In the genomic region with DNA sequence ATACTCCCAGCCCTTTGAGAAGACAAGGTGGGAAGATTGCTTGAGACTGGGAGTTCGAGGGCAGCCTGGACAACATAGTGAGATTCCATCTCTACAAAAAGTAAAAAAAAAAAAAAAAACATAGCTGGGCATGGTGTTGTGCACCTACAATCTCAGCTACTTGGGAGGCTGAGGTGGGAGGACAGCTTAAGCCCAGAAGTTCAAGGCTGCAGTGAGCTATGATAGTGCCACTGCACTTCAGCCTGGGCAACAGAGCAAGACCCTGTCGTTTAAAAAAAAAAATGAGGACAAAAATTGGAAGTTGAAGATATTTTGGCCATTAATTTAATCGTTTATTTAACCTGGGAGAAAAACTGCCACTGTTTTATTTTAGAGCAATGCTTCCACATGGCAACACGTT, we compare ENCODE assay signal across 11 cellular contexts. TPM values are rescaled to one million over a fixed set of nuclear protein-coding genes. Genes with fewer than 3 reads are reported as not detected.
DNase-seq lines count a peak whose midpoint lies in the region; ATAC-seq, FAIRE-seq and TF ChIP-seq lines count a peak whose summit lies in the region.
"Had no signal": no experiment of that assay in that cellular context is flagged by ENCODE, and none has a peak within 500 bp of the region (broad histone marks: within the 10 kb centered on the region; RNA-seq: fewer than 3 reads in every experiment).

No MANE protein-coding gene starts in this region.

- TF ChIP-seq POLR2A in stomach (IDR thresholded peaks at IDR 0.05), result no peak

- dilution Hi-C loops in keratinocyte (cut with MboI; ENCODE audit: extremely low pct_ligation_motif_present, low sequenced_read_pairs), result no loop called here

- peak overlapping the region; percentile 67 for H3K27ac ChIP-seq in keratinocyte (ENCODE audit: control insufficient read depth, insufficient read depth, low read length)
- peak overlapping the region in 1 of 5 donors; percentile 94 for H3K27ac ChIP-seq in stomach
- no peak overlapping the region for H3K27ac ChIP-seq in foreskin keratinocyte

- peaks cover 6 to 24% of the 10 kb centered on the region in 2 experiments for H3K36me3 ChIP-seq in keratinocyte (ENCODE audit: control insufficient read depth in 2 of 2, extremely low read depth in 1 of 2, insufficient read depth in 2 of 2, low read length in 2 of 2)
- H3K36me3 ChIP-seq in stomach, result peaks cover 0 to 14% (median 0%) of the 10 kb centered on the region in 4 donors

- H3K4me3 ChIP-seq in keratinocyte (ENCODE audit: control insufficient read depth in 2 of 3, extremely low read depth in 1 of 3, insufficient read depth in 2 of 3, low read depth in 1 of 3, low read length in 3 of 3) (peak overlapping the region; percentile 86 to 95 (median 91)), stomach (peak overlapping the region; percentile 98 to 100 (median 100))

- peaks cover 53% of the 10 kb centered on the region for H3K79me2 ChIP-seq in keratinocyte (ENCODE audit: control insufficient read depth, insufficient read depth, low read length)

- peak overlapping the region; percentile 82 for H3K9ac ChIP-seq in keratinocyte (ENCODE audit: control insufficient read depth, extremely low read depth, insufficient read depth, low read length)

- peak overlapping the region; percentile 81 for H3K4me3 Mint-ChIP-seq in activated CD8-positive, alpha-beta memory T cell treated with anti-CD3 and anti-CD28 coated beads, Interleukin-2, amount 10 ng/mL, durations not matched to agents 7 days and 5 days
- peak overlapping the region; percentile 94 for H3K4me3 Mint-ChIP-seq in activated naive CD8-positive, alpha-beta T cell

- no peaks in the 10 kb centered on the region for H3K27me3 Mint-ChIP-seq in activated CD8-positive, alpha-beta memory T cell treated with anti-CD3 and anti-CD28 coated beads, Interleukin-2, amount 10 ng/mL, durations not matched to agents 7 days and 5 days
- no peaks in the 10 kb centered on the region for H3K27me3 Mint-ChIP-seq in activated naive CD8-positive, alpha-beta T cell

- H2AFZ ChIP-seq in keratinocyte (ENCODE audit: control insufficient read depth, low read length), result no peak overlapping the region

- H3K9me1 ChIP-seq in keratinocyte (ENCODE audit: control insufficient read depth, extremely low read depth, insufficient read depth, low read length), result peaks cover 3% of the 10 kb centered on the region

- H3K4me1 Mint-ChIP-seq in activated CD8-positive, alpha-beta memory T cell treated with anti-CD3 and anti-CD28 coated beads, Interleukin-2, amount 10 ng/mL, durations not matched to agents 7 days and 5 days, result peaks cover 57% of the 10 kb centered on the region
- H3K4me1 Mint-ChIP-seq in activated naive CD8-positive, alpha-beta T cell (ENCODE audit: low read depth), result peaks cover 50% of the 10 kb centered on the region

- WGBS in stomach, 5 donors, result 61 to 73% (median 66%) methylated on average over 4 of the region's 4 CpGs

- CTCF ChIA-PET in activated CD8-positive, alpha-beta memory T cell treated with anti-CD3 and anti-CD28 coated beads, Interleukin-2, amount 10 ng/mL, durations not matched to agents 7 days and 5 days (lab: Charles Lee), result interaction anchor here (0.7 to 2.8 kb wide), 5 partner anchors 9 to 210 kb away, joined by 3 to 21 read pairs (median 7); no protein-coding TSS in a partner anchor

- H3K27ac Mint-ChIP-seq in activated CD8-positive, alpha-beta memory T cell treated with anti-CD3 and anti-CD28 coated beads, Interleukin-2, amount 10 ng/mL, durations not matched to agents 7 days and 5 days, result no peak overlapping the region
- peak overlapping the region; percentile 51 for H3K27ac Mint-ChIP-seq in activated naive CD8-positive, alpha-beta T cell

- H3K36me3 Mint-ChIP-seq in activated CD8-positive, alpha-beta memory T cell treated with anti-CD3 and anti-CD28 coated beads, Interleukin-2, amount 10 ng/mL, durations not matched to agents 7 days and 5 days, result peaks cover 12% of the 10 kb centered on the region
- H3K36me3 Mint-ChIP-seq in activated naive CD8-positive, alpha-beta T cell, result peaks cover 11% of the 10 kb centered on the region

- no peak for ATAC-seq in activated CD8-positive, alpha-beta memory T cell treated with anti-CD3 and anti-CD28 coated beads, Interleukin-2, amount 10 ng/mL, durations not matched to agents 7 days and 5 days
- ATAC-seq in foreskin keratinocyte, result no peak
- ATAC-seq in GM21723 (IDR thresholded peaks at IDR 0.05; ENCODE audit: unreplicated experiment), result no peak

- no peak for DNase-seq in activated CD8-positive, alpha-beta memory T cell treated with anti-CD3 and anti-CD28 coated beads, Interleukin-2, amount 10 ng/mL, durations not matched to agents 7 days and 5 days
- no peak for DNase-seq in activated CD8-positive, alpha-beta memory T cell treated with anti-CD3 and anti-CD28 coated beads, Interleukin-2, amount 50 U/mL, for 48 hours
- DNase-seq in keratinocyte (ENCODE audit: low read depth, low spot score) (no peak), stomach (no peak), foreskin keratinocyte (no peak)
- no peak for DNase-seq in stimulated activated CD4-positive, alpha-beta T cell treated with anti-CD3 and anti-CD28 coated beads, Interleukin-4, amount 100 ng/mL, for 4 hours
- DNase-seq: C1 segment of cervical spinal cord, caudate nucleus, NCI-H510A treated with DMSO at 0.1 percent for 48 hours had no signal

- H4K20me1 ChIP-seq in keratinocyte (ENCODE audit: control insufficient read depth, extremely low read depth, insufficient read depth, low read length), result peaks cover 11% of the 10 kb centered on the region

- peaks cover 26% of the 10 kb centered on the region for H3K4me1 ChIP-seq in keratinocyte (ENCODE audit: control insufficient read depth, extremely low read depth, insufficient read depth, low read length)
- H3K4me1 ChIP-seq in stomach, result peaks cover 15 to 40% (median 28%) of the 10 kb centered on the region in 4 donors
- peaks cover 12% of the 10 kb centered on the region for H3K4me1 ChIP-seq in foreskin keratinocyte

- H3K4me2 ChIP-seq in keratinocyte (ENCODE audit: control insufficient read depth, extremely low read depth, insufficient read depth, low read depth, low read length), result peak overlapping the region; percentile 97

- intact Hi-C loops in stomach (cut with DNase I; ENCODE audit: low total_unique reads), result loop anchor here (10.0 kb wide), 1 partner anchor 213 kb away; no protein-coding TSS in a partner anchor

- TF ChIP-seq EP300 in stomach (IDR thresholded peaks at IDR 0.05), result no peak

- no peak for FAIRE-seq in keratinocyte (lab: Jason Lieb, UNC)

- no peaks in the 10 kb centered on the region for H3K9me3 Mint-ChIP-seq in activated CD8-positive, alpha-beta memory T cell treated with anti-CD3 and anti-CD28 coated beads, Interleukin-2, amount 10 ng/mL, durations not matched to agents 7 days and 5 days (ENCODE audit: low read depth)
- H3K9me3 Mint-ChIP-seq in activated naive CD8-positive, alpha-beta T cell (ENCODE audit: low read depth), result no peaks in the 10 kb centered on the region

- H3K9me3 ChIP-seq in keratinocyte (ENCODE audit: control insufficient read depth, low read depth, low read length), result no peaks in the 10 kb centered on the region
- H3K9me3 ChIP-seq in stomach, result no peaks in the 10 kb centered on the region

- H3K27me3 ChIP-seq in keratinocyte (ENCODE audit: control insufficient read depth, extremely low read depth, insufficient read depth, low read length), result no peaks in the 10 kb centered on the region
- peaks cover 0 to 6% (median 0%) of the 10 kb centered on the region in 3 donors for H3K27me3 ChIP-seq in stomach
- no peaks in the 10 kb centered on the region for H3K27me3 ChIP-seq in foreskin keratinocyte

- TF ChIP-seq CTCF in keratinocyte (optimal IDR thresholded peaks at IDR 0.05 in 1 of 3, IDR thresholded peaks at IDR 0.05 in 1 of 3, conservative IDR thresholded peaks at IDR 0.05 in 1 of 3; ENCODE audit: extremely low read depth in 1 of 3, insufficient read depth in 2 of 3, low read length in 3 of 3), result no peak
- no peak for TF ChIP-seq CTCF in stomach (IDR thresholded peaks at IDR 0.05)
- TF ChIP-seq CTCF in foreskin keratinocyte (conservative IDR thresholded peaks at IDR 0.05), result no peak

RNA-seq across cellular contexts. Expression of a gene that starts 1.1 kb away (rescaled TPM):
- 10 to 100 TPM; 17.5 to 28.3 TPM for total RNA-seq in activated CD8-positive, alpha-beta memory T cell treated with anti-CD3 and anti-CD28 coated beads, Interleukin-2, amount 10 ng/mL, durations not matched to agents 7 days and 5 days
- polyA plus RNA-seq in keratinocyte (7.3 to 11.3 TPM (median 9.0 TPM) in 3 replicates), stomach (1 to 10 TPM; 1.2 to 3.4 (median 1.9) TPM), foreskin keratinocyte (5.1 and 5.8 TPM in 2 replicates)
- polyA plus RNA-seq in keratinocyte (2011; ENCODE audit: low read depth), result 4.9 TPM
- 5.5 and 6.0 TPM in 2 replicates for polyA plus RNA-seq in keratinocyte (2011; cell fraction: cytosol; rRNA removed)
- polyA plus RNA-seq in keratinocyte (2011; cell fraction: nucleus; rRNA removed), result 26.3 and 27.4 TPM in 2 replicates
- 7.1 and 15.0 TPM in 2 replicates for polyA plus RNA-seq in keratinocyte (2012; ENCODE audit: low replicate concordance)
- 20.4 to 31.0 TPM (median 28.1 TPM) in 3 replicates for polyA minus RNA-seq in keratinocyte
- polyA minus RNA-seq in keratinocyte (2011; cell fraction: cytosol; rRNA and poly(A)+ RNA removed), result 15.7 TPM
- 53.4 and 72.7 TPM in 2 replicates for polyA minus RNA-seq in keratinocyte (2011; cell fraction: nucleus; rRNA and poly(A)+ RNA removed)
- total RNA-seq in stomach (10 to 100 TPM in 4 of 5 donors, 1 to 10 TPM in 1; 9.3 to 16.3 (median 15.4) TPM), foreskin keratinocyte (27.0 and 27.1 TPM in 2 replicates)

RNA-seq across cellular contexts. Expression of a gene that starts 20.8 kb away (rescaled TPM):
- 1 to 10 TPM; 4.5 to 7.6 TPM for total RNA-seq in activated CD8-positive, alpha-beta memory T cell treated with anti-CD3 and anti-CD28 coated beads, Interleukin-2, amount 10 ng/mL, durations not matched to agents 7 days and 5 days
- polyA plus RNA-seq in keratinocyte (6.1 to 15.3 TPM (median 10.8 TPM) in 3 replicates), stomach (10 to 100 TPM; 18.2 to 39.1 (median 33.6) TPM), foreskin keratinocyte (11.2 and 14.4 TPM in 2 replicates)
- polyA plus RNA-seq in keratinocyte (2011; ENCODE audit: low read depth), result 7.1 TPM
- polyA plus RNA-seq in keratinocyte (2011; cell fraction: cytosol; rRNA removed), result 7.3 and 14.3 TPM in 2 replicates
- 6.8 TPM in 2 replicates for polyA plus RNA-seq in keratinocyte (2011; cell fraction: nucleus; rRNA removed)
- 12.5 and 13.1 TPM in 2 replicates for polyA plus RNA-seq in keratinocyte (2012; ENCODE audit: low replicate concordance)
- polyA minus RNA-seq in keratinocyte, result 6.5 to 13.9 TPM (median 10.0 TPM) in 3 replicates
- polyA minus RNA-seq in keratinocyte (2011; cell fraction: cytosol; rRNA and poly(A)+ RNA removed), result 8.1 TPM
- 4.5 and 5.2 TPM in 2 replicates for polyA minus RNA-seq in keratinocyte (2011; cell fraction: nucleus; rRNA and poly(A)+ RNA removed)
- total RNA-seq in stomach (100 to 1,000 TPM in 1 of 5 donors, 10 to 100 TPM in 4; 10.6 to 142 (median 48.7) TPM), foreskin keratinocyte (9.5 and 13.1 TPM in 2 replicates)
